Comparison of ENCODE assay signal across 10 cellular contexts in the genomic region with DNA sequence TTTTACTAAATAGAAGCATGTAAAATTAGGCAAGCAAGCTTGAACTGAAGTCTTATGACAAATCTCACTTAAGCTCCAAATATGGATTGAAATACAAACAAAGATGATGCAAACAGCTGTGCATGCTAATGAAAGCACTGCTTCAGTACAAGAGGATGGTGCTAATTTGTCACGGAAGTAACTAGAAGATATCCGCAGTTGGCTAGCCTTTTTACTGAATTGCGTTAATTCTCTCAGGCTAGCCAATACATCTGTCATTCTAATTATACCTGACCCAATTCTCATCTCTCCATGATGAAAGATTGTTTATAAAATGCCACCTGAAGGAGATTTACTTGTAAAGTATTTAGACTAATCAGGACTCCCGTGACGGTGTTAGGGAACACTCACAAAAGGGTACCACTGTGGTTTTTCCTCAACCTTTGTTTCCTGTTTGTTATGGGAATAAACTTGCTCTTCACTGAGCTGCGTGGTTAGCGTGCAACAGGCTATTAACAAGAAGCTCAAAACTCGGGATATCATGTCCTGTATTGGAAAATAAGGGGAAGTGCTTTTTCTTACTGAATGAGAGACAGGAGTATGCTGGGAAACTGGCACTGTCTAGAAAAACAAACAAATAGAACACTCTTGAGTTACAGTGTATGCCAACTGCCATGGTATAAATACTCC.
DNase-seq lines count a peak whose midpoint lies in the region; ATAC-seq and TF ChIP-seq lines count a peak whose summit lies in the region.
"Had no signal": no experiment of that assay in that cellular context is flagged by ENCODE, and none has a peak within 500 bp of the region (broad histone marks: within the 10 kb centered on the region; RNA-seq: fewer than 3 reads in every experiment).

No MANE protein-coding gene starts in this region.

- no peak for TF ChIP-seq CTCF in stomach (IDR thresholded peaks at IDR 0.05)
- no peak for TF ChIP-seq CTCF in CD4-positive, alpha-beta T cell (IDR thresholded peaks at IDR 0.05)

- H3K4me3 ChIP-seq in stomach, result no peak overlapping the region

- no peak for ATAC-seq in CD4-positive, alpha-beta T cell (ENCODE audit: poor library complexity)

- H3K9me3 Mint-ChIP-seq in CD4-positive, alpha-beta T cell, result no peaks in the 10 kb centered on the region
- H3K9me3 Mint-ChIP-seq: activated B cell treated with CpG ODN at 0.5 μM for 24 hours had no signal

- no peaks in the 10 kb centered on the region for H3K27me3 ChIP-seq in stomach
- no peaks in the 10 kb centered on the region for H3K27me3 ChIP-seq in CD4-positive, alpha-beta T cell (ENCODE audit: control insufficient read depth, insufficient read depth, low read length)
- H3K27me3 ChIP-seq: neutrophil had no signal

- no peaks in the 10 kb centered on the region for H3K27me3 Mint-ChIP-seq in CD4-positive, alpha-beta T cell
- H3K27me3 Mint-ChIP-seq: activated B cell treated with CpG ODN at 0.5 μM for 24 hours; activated naive CD8-positive, alpha-beta T cell had no signal

- TF ChIP-seq POLR2A in stomach (IDR thresholded peaks at IDR 0.05), result no peak

- DNase-seq in LHCN-M2 (ENCODE audit: low read depth) (peak; percentile 73), OCI-M1 (lab: John Stamatoyannopoulos, UW) (peak; percentile 13), foreskin melanocyte (peak; percentile 81), stomach (no peak), NCI-H1048 (lab: John Stamatoyannopoulos, UW) (no peak)
- no peak for DNase-seq in CD4-positive, alpha-beta T cell
- no peak for DNase-seq in activated effector memory CD4-positive, alpha-beta T cell treated with anti-CD3 and anti-CD28 coated beads, Interleukin-2, amount 50 U/mL, for 16 hours
- DNase-seq: activated B cell treated with CpG ODN at 0.5 μM for 24 hours had no signal

- H3K27ac ChIP-seq in stomach, result peak overlapping the region in 3 of 5 donors; percentile 12 to 36 (median 36)
- no peak overlapping the region for H3K27ac ChIP-seq in CD4-positive, alpha-beta T cell (ENCODE audit: low read depth, low read length)
- H3K27ac ChIP-seq: neutrophil had no signal

- H3K27ac Mint-ChIP-seq in CD4-positive, alpha-beta T cell, result no peak overlapping the region
- H3K27ac Mint-ChIP-seq: activated B cell treated with CpG ODN at 0.5 μM for 24 hours; activated naive CD8-positive, alpha-beta T cell had no signal

- peaks cover 10% of the 10 kb centered on the region for H3K36me3 Mint-ChIP-seq in CD4-positive, alpha-beta T cell (ENCODE audit: low read depth)

- H3K9me3 ChIP-seq in stomach, result no peaks in the 10 kb centered on the region
- no peaks in the 10 kb centered on the region for H3K9me3 ChIP-seq in CD4-positive, alpha-beta T cell (ENCODE audit: control insufficient read depth, low read length)
- H3K9me3 ChIP-seq: neutrophil had no signal

- peaks cover 0 to 25% (median 5%) of the 10 kb centered on the region in 4 donors for H3K4me1 ChIP-seq in stomach

- TF ChIP-seq EP300 in stomach (IDR thresholded peaks at IDR 0.05), result no peak

- peaks cover 0 to 3% (median 2%) of the 10 kb centered on the region in 4 donors for H3K36me3 ChIP-seq in stomach
- H3K36me3 ChIP-seq: neutrophil had no signal

- intact Hi-C loops in stomach (cut with DNase I; ENCODE audit: low total_unique reads), result no loop called here
- intact Hi-C loops in CD4-positive, alpha-beta T cell (cut with DNase I, micrococcal nuclease), result no loop called here

- CTCF ChIA-PET in CD4-positive, alpha-beta T cell (lab: Charles Lee), result no interaction called here

- 61 to 76% (median 70%) methylated on average over 8 of the region's 8 CpGs for WGBS in stomach, 5 donors

- H3K4me1 Mint-ChIP-seq in CD4-positive, alpha-beta T cell (ENCODE audit: low read depth), result peaks cover 12% of the 10 kb centered on the region
- H3K4me1 Mint-ChIP-seq: activated B cell treated with CpG ODN at 0.5 μM for 24 hours had no signal

- H3K4me3 Mint-ChIP-seq in CD4-positive, alpha-beta T cell, result no peak overlapping the region
- H3K4me3 Mint-ChIP-seq: activated B cell treated with CpG ODN at 0.5 μM for 24 hours; activated naive CD8-positive, alpha-beta T cell had no signal

- POLR2A ChIA-PET in CD4-positive, alpha-beta T cell (lab: Charles Lee), result no interaction called here

Comparison
In these comparisons a context has a peak if more than half of its experiments do, and no peak if none do; other contexts are left out.
1. DNase-seq: peak in LHCN-M2 (single experiment), OCI-M1 (single experiment) and foreskin melanocyte (single experiment); none in stomach (single experiment), NCI-H1048 (single experiment), CD4-positive, alpha-beta T cell (0 of 10) and activated effector memory CD4-positive, alpha-beta T cell treated with anti-CD3 and anti-CD28 coated beads, Interleukin-2, amount 50 U/mL, for 16 hours (single experiment).